ENCODE assay signal across 1 cellular context in the genomic region with DNA sequence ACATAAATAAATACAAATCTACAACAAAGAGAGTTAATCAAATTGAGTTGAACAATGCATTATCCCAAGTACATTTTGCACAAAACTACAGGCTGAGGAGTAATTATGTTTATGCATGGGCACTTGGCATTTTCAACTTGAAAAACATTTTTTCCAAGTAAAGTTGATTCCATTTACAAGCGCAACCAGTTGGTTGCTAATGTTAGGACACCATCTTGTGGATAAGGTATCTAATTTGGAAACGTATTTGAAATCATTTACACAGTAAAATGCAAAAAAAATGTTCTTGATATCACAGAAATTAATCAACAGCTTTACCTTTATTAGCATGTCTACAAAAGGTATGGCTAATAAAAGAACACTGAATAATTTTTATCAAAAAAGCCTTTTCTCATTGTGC.
TF ChIP-seq lines count a peak whose summit lies in the region.

No MANE protein-coding gene starts in this region.

TF ChIP-seq in GM23338, 12 proteins besides CTCF, POLR2A, EP300 and RAD21 (continued from another document):
- TF ChIP-seq, protein P1, sequence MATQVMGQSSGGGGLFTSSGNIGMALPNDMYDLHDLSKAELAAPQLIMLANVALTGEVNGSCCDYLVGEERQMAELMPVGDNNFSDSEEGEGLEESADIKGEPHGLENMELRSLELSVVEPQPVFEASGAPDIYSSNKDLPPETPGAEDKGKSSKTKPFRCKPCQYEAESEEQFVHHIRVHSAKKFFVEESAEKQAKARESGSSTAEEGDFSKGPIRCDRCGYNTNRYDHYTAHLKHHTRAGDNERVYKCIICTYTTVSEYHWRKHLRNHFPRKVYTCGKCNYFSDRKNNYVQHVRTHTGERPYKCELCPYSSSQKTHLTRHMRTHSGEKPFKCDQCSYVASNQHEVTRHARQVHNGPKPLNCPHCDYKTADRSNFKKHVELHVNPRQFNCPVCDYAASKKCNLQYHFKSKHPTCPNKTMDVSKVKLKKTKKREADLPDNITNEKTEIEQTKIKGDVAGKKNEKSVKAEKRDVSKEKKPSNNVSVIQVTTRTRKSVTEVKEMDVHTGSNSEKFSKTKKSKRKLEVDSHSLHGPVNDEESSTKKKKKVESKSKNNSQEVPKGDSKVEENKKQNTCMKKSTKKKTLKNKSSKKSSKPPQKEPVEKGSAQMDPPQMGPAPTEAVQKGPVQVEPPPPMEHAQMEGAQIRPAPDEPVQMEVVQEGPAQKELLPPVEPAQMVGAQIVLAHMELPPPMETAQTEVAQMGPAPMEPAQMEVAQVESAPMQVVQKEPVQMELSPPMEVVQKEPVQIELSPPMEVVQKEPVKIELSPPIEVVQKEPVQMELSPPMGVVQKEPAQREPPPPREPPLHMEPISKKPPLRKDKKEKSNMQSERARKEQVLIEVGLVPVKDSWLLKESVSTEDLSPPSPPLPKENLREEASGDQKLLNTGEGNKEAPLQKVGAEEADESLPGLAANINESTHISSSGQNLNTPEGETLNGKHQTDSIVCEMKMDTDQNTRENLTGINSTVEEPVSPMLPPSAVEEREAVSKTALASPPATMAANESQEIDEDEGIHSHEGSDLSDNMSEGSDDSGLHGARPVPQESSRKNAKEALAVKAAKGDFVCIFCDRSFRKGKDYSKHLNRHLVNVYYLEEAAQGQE (IDR thresholded peaks at IDR 0.05; ENCODE audit: unreplicated experiment): no peak
- TF ChIP-seq ZNF331 (CRISPR knock-in tag; IDR thresholded peaks at IDR 0.05; ENCODE audit: low read depth): no peak
- TF ChIP-seq NANOG (IDR thresholded peaks at IDR 0.05; ENCODE audit: borderline replicate concordance): no peak
- TF ChIP-seq, protein P2, sequence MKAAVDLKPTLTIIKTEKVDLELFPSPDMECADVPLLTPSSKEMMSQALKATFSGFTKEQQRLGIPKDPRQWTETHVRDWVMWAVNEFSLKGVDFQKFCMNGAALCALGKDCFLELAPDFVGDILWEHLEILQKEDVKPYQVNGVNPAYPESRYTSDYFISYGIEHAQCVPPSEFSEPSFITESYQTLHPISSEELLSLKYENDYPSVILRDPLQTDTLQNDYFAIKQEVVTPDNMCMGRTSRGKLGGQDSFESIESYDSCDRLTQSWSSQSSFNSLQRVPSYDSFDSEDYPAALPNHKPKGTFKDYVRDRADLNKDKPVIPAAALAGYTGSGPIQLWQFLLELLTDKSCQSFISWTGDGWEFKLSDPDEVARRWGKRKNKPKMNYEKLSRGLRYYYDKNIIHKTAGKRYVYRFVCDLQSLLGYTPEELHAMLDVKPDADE (IDR thresholded peaks at IDR 0.05): no peak
- TF ChIP-seq, protein P3, sequence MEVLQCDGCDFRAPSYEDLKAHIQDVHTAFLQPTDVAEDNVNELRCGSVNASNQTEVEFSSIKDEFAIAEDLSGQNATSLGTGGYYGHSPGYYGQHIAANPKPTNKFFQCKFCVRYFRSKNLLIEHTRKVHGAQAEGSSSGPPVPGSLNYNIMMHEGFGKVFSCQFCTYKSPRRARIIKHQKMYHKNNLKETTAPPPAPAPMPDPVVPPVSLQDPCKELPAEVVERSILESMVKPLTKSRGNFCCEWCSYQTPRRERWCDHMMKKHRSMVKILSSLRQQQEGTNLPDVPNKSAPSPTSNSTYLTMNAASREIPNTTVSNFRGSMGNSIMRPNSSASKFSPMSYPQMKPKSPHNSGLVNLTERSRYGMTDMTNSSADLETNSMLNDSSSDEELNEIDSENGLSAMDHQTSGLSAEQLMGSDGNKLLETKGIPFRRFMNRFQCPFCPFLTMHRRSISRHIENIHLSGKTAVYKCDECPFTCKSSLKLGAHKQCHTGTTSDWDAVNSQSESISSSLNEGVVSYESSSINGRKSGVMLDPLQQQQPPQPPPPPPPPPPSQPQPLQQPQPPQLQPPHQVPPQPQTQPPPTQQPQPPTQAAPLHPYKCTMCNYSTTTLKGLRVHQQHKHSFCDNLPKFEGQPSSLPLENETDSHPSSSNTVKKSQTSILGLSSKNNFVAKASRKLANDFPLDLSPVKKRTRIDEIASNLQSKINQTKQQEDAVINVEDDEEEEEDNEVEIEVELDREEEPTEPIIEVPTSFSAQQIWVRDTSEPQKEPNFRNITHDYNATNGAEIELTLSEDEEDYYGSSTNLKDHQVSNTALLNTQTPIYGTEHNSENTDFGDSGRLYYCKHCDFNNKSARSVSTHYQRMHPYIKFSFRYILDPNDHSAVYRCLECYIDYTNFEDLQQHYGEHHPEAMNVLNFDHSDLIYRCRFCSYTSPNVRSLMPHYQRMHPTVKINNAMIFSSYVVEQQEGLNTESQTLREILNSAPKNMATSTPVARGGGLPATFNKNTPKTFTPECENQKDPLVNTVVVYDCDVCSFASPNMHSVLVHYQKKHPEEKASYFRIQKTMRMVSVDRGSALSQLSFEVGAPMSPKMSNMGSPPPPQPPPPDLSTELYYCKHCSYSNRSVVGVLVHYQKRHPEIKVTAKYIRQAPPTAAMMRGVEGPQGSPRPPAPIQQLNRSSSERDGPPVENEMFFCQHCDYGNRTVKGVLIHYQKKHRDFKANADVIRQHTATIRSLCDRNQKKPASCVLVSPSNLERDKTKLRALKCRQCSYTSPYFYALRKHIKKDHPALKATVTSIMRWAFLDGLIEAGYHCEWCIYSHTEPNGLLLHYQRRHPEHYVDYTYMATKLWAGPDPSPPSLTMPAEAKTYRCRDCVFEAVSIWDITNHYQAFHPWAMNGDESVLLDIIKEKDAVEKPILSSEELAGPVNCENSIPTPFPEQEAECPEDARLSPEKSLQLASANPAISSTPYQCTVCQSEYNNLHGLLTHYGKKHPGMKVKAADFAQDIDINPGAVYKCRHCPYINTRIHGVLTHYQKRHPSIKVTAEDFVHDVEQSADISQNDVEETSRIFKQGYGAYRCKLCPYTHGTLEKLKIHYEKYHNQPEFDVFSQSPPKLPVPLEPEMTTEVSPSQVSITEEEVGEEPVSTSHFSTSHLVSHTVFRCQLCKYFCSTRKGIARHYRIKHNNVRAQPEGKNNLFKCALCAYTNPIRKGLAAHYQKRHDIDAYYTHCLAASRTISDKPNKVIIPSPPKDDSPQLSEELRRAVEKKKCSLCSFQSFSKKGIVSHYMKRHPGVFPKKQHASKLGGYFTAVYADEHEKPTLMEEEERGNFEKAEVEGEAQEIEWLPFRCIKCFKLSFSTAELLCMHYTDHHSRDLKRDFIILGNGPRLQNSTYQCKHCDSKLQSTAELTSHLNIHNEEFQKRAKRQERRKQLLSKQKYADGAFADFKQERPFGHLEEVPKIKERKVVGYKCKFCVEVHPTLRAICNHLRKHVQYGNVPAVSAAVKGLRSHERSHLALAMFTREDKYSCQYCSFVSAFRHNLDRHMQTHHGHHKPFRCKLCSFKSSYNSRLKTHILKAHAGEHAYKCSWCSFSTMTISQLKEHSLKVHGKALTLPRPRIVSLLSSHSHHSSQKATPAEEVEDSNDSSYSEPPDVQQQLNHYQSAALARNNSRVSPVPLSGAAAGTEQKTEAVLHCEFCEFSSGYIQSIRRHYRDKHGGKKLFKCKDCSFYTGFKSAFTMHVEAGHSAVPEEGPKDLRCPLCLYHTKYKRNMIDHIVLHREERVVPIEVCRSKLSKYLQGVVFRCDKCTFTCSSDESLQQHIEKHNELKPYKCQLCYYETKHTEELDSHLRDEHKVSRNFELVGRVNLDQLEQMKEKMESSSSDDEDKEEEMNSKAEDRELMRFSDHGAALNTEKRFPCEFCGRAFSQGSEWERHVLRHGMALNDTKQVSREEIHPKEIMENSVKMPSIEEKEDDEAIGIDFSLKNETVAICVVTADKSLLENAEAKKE (CRISPR knock-in tag; IDR thresholded peaks at IDR 0.05): no peak
- TF ChIP-seq JUNB (IDR thresholded peaks at IDR 0.05; ENCODE audit: unreplicated experiment): no peak
- no peak for TF ChIP-seq ZNF114 (CRISPR knock-in tag; IDR thresholded peaks at IDR 0.05)
- no peak for TF ChIP-seq EZH2phosphoT487 (IDR thresholded peaks at IDR 0.05; ENCODE audit: unreplicated experiment)
